1 cellular context compared by ENCODE assay signal in genomic region chr4:39353149-39353477, GRCh38.
TF ChIP-seq lines count a peak whose summit lies in the region.

No MANE protein-coding gene starts in this region.

TF ChIP-seq in GM12878, 131 proteins besides CTCF, POLR2A, EP300 and RAD21:
- TF ChIP-seq SIN3A (IDR thresholded peaks at IDR 0.05; ENCODE audit: low read depth, low read length) = 0 out of 2 replicates have a peak, but pooled peaks have one; percentile 43
- peak; percentile 89 for TF ChIP-seq ZNF384 (IDR thresholded peaks at IDR 0.05; ENCODE audit: borderline replicate concordance, low read depth, low read length)
TF ChIP-seq in GM12878: peak in this region for 2; not testable (repeated sequence) for 129.
